In genomic region chr4:40195182-40196177, GRCh38 we compare ENCODE assay signal across 15 cellular contexts. TPM values are rescaled to one million over a fixed set of nuclear protein-coding genes. Genes with fewer than 3 reads are reported as not detected.
DNase-seq lines count a peak whose midpoint lies in the region; ATAC-seq lines count a peak whose summit lies in the region.
"Had no signal": no experiment of that assay in that cellular context is flagged by ENCODE, and none has a peak within 500 bp of the region (broad histone marks: within the 10 kb centered on the region; RNA-seq: fewer than 3 reads in every experiment).

No MANE protein-coding gene starts in this region.

- H3K4me3 Mint-ChIP-seq in activated CD8-positive, alpha-beta memory T cell treated with anti-CD3 and anti-CD28 coated beads, Interleukin-2, amount 10 ng/mL, durations not matched to agents 7 days and 5 days = peak overlapping the region; percentile 98
- H3K4me3 Mint-ChIP-seq in activated naive CD8-positive, alpha-beta T cell treated with anti-CD3 and anti-CD28 coated beads, Interleukin-2, amount 50 U/mL, for 24 hours = peak overlapping the region; percentile 98
- peak overlapping the region; percentile 94 to 95 for H3K4me3 Mint-ChIP-seq in stimulated activated naive B cell treated with anti-CD40 and anti-IgM and Interleukin-4, amounts not matched to agents 10 μg/mL and 1 μg/mL and 100 μg/mL, for 72 hours
- H3K4me3 Mint-ChIP-seq: dendritic cell treated with granulocyte-macrophage colony-stimulating factor and Interleukin-4, amounts not matched to agents 40 ng/mL and 50 ng/mL, for 4 days had no signal

- H3K36me3 Mint-ChIP-seq in activated CD8-positive, alpha-beta memory T cell treated with anti-CD3 and anti-CD28 coated beads, Interleukin-2, amount 10 ng/mL, durations not matched to agents 7 days and 5 days = peaks cover 39% of the 10 kb centered on the region
- peaks cover 34% of the 10 kb centered on the region for H3K36me3 Mint-ChIP-seq in activated naive CD8-positive, alpha-beta T cell treated with anti-CD3 and anti-CD28 coated beads, Interleukin-2, amount 50 U/mL, for 24 hours (ENCODE audit: low read depth)
- H3K36me3 Mint-ChIP-seq in stimulated activated naive B cell treated with anti-CD40 and anti-IgM and Interleukin-4, amounts not matched to agents 10 μg/mL and 1 μg/mL and 100 μg/mL, for 72 hours = peaks cover 13 to 18% of the 10 kb centered on the region in 2 donors

- CTCF ChIA-PET in activated CD8-positive, alpha-beta memory T cell treated with anti-CD3 and anti-CD28 coated beads, Interleukin-2, amount 10 ng/mL, durations not matched to agents 7 days and 5 days (lab: Charles Lee) = interaction anchor here (0.7 to 4.2 kb wide), 19 partner anchors 9 to 139 kb away, joined by 3 to 32 read pairs (median 4); partner anchors contain the start of gene N4BP2

- peak; percentile 42 for DNase-seq in activated CD8-positive, alpha-beta memory T cell treated with anti-CD3 and anti-CD28 coated beads, Interleukin-2, amount 10 ng/mL, durations not matched to agents 7 days and 5 days
- no peak for DNase-seq in activated CD8-positive, alpha-beta memory T cell treated with anti-CD3 and anti-CD28 coated beads, Interleukin-2, amount 50 U/mL, for 48 hours
- DNase-seq in NAMALWA (ENCODE audit: low spot score) = peak; percentile 55
- DNase-seq in activated naive CD8-positive, alpha-beta T cell treated with anti-CD3 and anti-CD28 coated beads, Interleukin-2, amount 50 U/mL, for 24 hours = no peak
- no peak for DNase-seq in stimulated activated naive B cell treated with anti-CD40 and anti-IgM and Interleukin-4, amounts not matched to agents 10 μg/mL and 1 μg/mL and 100 μg/mL, for 72 hours
- no peak for DNase-seq in germinal center (ENCODE audit: low spot score)
- no peak for DNase-seq in putamen (ENCODE audit: low spot score)
- DNase-seq: ACHN, left cardiac atrium, NCI-H2171 treated with DMSO at 0.1 percent for 48 hours, PC-9 had no signal

- H3K9me3 Mint-ChIP-seq in activated CD8-positive, alpha-beta memory T cell treated with anti-CD3 and anti-CD28 coated beads, Interleukin-2, amount 10 ng/mL, durations not matched to agents 7 days and 5 days (ENCODE audit: low read depth) = no peaks in the 10 kb centered on the region
- H3K9me3 Mint-ChIP-seq in activated naive CD8-positive, alpha-beta T cell treated with anti-CD3 and anti-CD28 coated beads, Interleukin-2, amount 50 U/mL, for 24 hours = no peaks in the 10 kb centered on the region
- H3K9me3 Mint-ChIP-seq in stimulated activated naive B cell treated with anti-CD40 and anti-IgM and Interleukin-4, amounts not matched to agents 10 μg/mL and 1 μg/mL and 100 μg/mL, for 72 hours = no peaks in the 10 kb centered on the region
- H3K9me3 Mint-ChIP-seq: dendritic cell treated with granulocyte-macrophage colony-stimulating factor and Interleukin-4, amounts not matched to agents 40 ng/mL and 50 ng/mL, for 4 days had no signal

- ATAC-seq in activated CD8-positive, alpha-beta memory T cell treated with anti-CD3 and anti-CD28 coated beads, Interleukin-2, amount 10 ng/mL, durations not matched to agents 7 days and 5 days = no peak
- ATAC-seq in activated naive CD8-positive, alpha-beta T cell treated with anti-CD3 and anti-CD28 coated beads, Interleukin-2, amount 50 U/mL, for 24 hours = no peak
- no peak for ATAC-seq in stimulated activated naive B cell treated with anti-CD40 and anti-IgM and Interleukin-4, amounts not matched to agents 10 μg/mL and 1 μg/mL and 100 μg/mL, for 72 hours (replicated peaks)
- ATAC-seq in HG03432 (IDR thresholded peaks at IDR 0.05; ENCODE audit: unreplicated experiment) = no peak

- peak overlapping the region; percentile 99 for H3K27ac Mint-ChIP-seq in activated CD8-positive, alpha-beta memory T cell treated with anti-CD3 and anti-CD28 coated beads, Interleukin-2, amount 10 ng/mL, durations not matched to agents 7 days and 5 days
- H3K27ac Mint-ChIP-seq in activated naive CD8-positive, alpha-beta T cell treated with anti-CD3 and anti-CD28 coated beads, Interleukin-2, amount 50 U/mL, for 24 hours = peak overlapping the region; percentile 97
- H3K27ac Mint-ChIP-seq in stimulated activated naive B cell treated with anti-CD40 and anti-IgM and Interleukin-4, amounts not matched to agents 10 μg/mL and 1 μg/mL and 100 μg/mL, for 72 hours = peak overlapping the region; percentile 98

- H3K4me1 Mint-ChIP-seq in activated CD8-positive, alpha-beta memory T cell treated with anti-CD3 and anti-CD28 coated beads, Interleukin-2, amount 10 ng/mL, durations not matched to agents 7 days and 5 days = peaks cover 60% of the 10 kb centered on the region
- H3K4me1 Mint-ChIP-seq in activated naive CD8-positive, alpha-beta T cell treated with anti-CD3 and anti-CD28 coated beads, Interleukin-2, amount 50 U/mL, for 24 hours = peaks cover 61% of the 10 kb centered on the region
- H3K4me1 Mint-ChIP-seq in stimulated activated naive B cell treated with anti-CD40 and anti-IgM and Interleukin-4, amounts not matched to agents 10 μg/mL and 1 μg/mL and 100 μg/mL, for 72 hours = peaks cover 50 to 77% of the 10 kb centered on the region in 2 donors

- H3K27me3 Mint-ChIP-seq in activated CD8-positive, alpha-beta memory T cell treated with anti-CD3 and anti-CD28 coated beads, Interleukin-2, amount 10 ng/mL, durations not matched to agents 7 days and 5 days = no peaks in the 10 kb centered on the region
- H3K27me3 Mint-ChIP-seq in activated naive CD8-positive, alpha-beta T cell treated with anti-CD3 and anti-CD28 coated beads, Interleukin-2, amount 50 U/mL, for 24 hours = no peaks in the 10 kb centered on the region
- H3K27me3 Mint-ChIP-seq in stimulated activated naive B cell treated with anti-CD40 and anti-IgM and Interleukin-4, amounts not matched to agents 10 μg/mL and 1 μg/mL and 100 μg/mL, for 72 hours = no peaks in the 10 kb centered on the region

RNA-seq across cellular contexts. Expression of gene RHOH, which starts 1.4 kb away (rescaled TPM):
- total RNA-seq in activated CD8-positive, alpha-beta memory T cell treated with anti-CD3 and anti-CD28 coated beads, Interleukin-2, amount 10 ng/mL, durations not matched to agents 7 days and 5 days = 100 to 1,000 TPM; 136 to 145 TPM
- total RNA-seq: fibroblast of villous mesenchyme, osteoblast, PC-9 had no signal

Comparison
In these comparisons a context has a peak if more than half of its experiments do, and no peak if none do; other contexts are left out.
1. DNase-seq: peak in activated CD8-positive, alpha-beta memory T cell treated with anti-CD3 and anti-CD28 coated beads, Interleukin-2, amount 10 ng/mL, durations not matched to agents 7 days and 5 days (single experiment) and NAMALWA (single experiment); none in activated CD8-positive, alpha-beta memory T cell treated with anti-CD3 and anti-CD28 coated beads, Interleukin-2, amount 50 U/mL, for 48 hours (single experiment), activated naive CD8-positive, alpha-beta T cell treated with anti-CD3 and anti-CD28 coated beads, Interleukin-2, amount 50 U/mL, for 24 hours (single experiment), stimulated activated naive B cell treated with anti-CD40 and anti-IgM and Interleukin-4, amounts not matched to agents 10 μg/mL and 1 μg/mL and 100 μg/mL, for 72 hours (single experiment), germinal center (single experiment) and putamen (single experiment).
2. Peak in every context shown above with its lines, with median percentiles within 50 percentile points of each other: H3K27ac Mint-ChIP-seq and H3K4me3 Mint-ChIP-seq.